In genomic region chr12:131676544-131676943, GRCh38 we compare ENCODE assay signal across 19 cellular contexts. TPM values are rescaled to one million over a fixed set of nuclear protein-coding genes. Genes with fewer than 3 reads are reported as not detected.
DNase-seq lines count a peak whose midpoint lies in the region; ATAC-seq, FAIRE-seq and TF ChIP-seq lines count a peak whose summit lies in the region.
"Had no signal": no experiment of that assay in that cellular context is flagged by ENCODE, and none has a peak within 500 bp of the region (broad histone marks: within the 10 kb centered on the region; RNA-seq: fewer than 3 reads in every experiment).

No MANE protein-coding gene starts in this region.

- H3K14ac ChIP-seq in mesenchymal stem cell (ENCODE audit: low read length in 2 of 2) (no peak overlapping the region), neuronal stem cell (ENCODE audit: low read length) (no peak overlapping the region)

- no peaks in the 10 kb centered on the region for H3K79me2 ChIP-seq in HepG2 (ENCODE audit: insufficient read depth, low read length)

- no peaks in the 10 kb centered on the region for H3K36me3 ChIP-seq in HepG2 (replicated peaks in 1 of 2; ENCODE audit: control insufficient read depth in 1 of 2, insufficient read depth in 2 of 2, low read length in 2 of 2)
- no peaks in the 10 kb centered on the region for H3K36me3 ChIP-seq in right lobe of liver
- no peaks in the 10 kb centered on the region for H3K36me3 ChIP-seq in mesenchymal stem cell (ENCODE audit: control insufficient read depth in 1 of 2, insufficient read depth in 2 of 2, low read depth in 1 of 2, low read length in 2 of 2)
- H3K36me3 ChIP-seq in neuronal stem cell (replicated peaks in 1 of 2; ENCODE audit: control insufficient read depth in 2 of 2, insufficient read depth in 2 of 2, low read length in 2 of 2), result no peaks in the 10 kb centered on the region
- H3K36me3 ChIP-seq: HAP-1 had no signal

- H3K9ac ChIP-seq in HepG2 (ENCODE audit: insufficient read depth, low read depth, low read length) (no peak overlapping the region), mesenchymal stem cell (ENCODE audit: low read length) (no peak overlapping the region), neuronal stem cell (ENCODE audit: low read depth, low read length, poor library complexity) (peak overlapping the region; percentile 0)

- no peaks in the 10 kb centered on the region for H4K20me1 ChIP-seq in HepG2 (ENCODE audit: insufficient read depth, low read length)

- no peak for FAIRE-seq in HepG2 (lab: Jason Lieb, UNC)
- FAIRE-seq: D721Med had no signal

- in situ Hi-C loops in HepG2 (cut with HindIII; ENCODE audit: extremely low pct_ligation_motif_present, low pct_unique_long_range_greater_than_20kb), result no loop called here

- H3K79me1 ChIP-seq in mesenchymal stem cell (replicated peaks; ENCODE audit: low read length, poor library complexity, severe bottlenecking), result no peaks in the 10 kb centered on the region
- H3K79me1 ChIP-seq in neuronal stem cell (ENCODE audit: low read depth, low read length), result no peaks in the 10 kb centered on the region

- peaks cover 8% of the 10 kb centered on the region for H3K4me1 Mint-ChIP-seq in stimulated activated effector memory CD8-positive, alpha-beta T cell treated with anti-CD3 and anti-CD28 coated beads, Interleukin-12 subunit alpha, Interleukin-12 subunit beta, amount 100 ng/mL, for 72 hours

- H2BK5ac ChIP-seq in mesenchymal stem cell (ENCODE audit: low read depth, low read length, poor library complexity, severe bottlenecking) (no peak overlapping the region), neuronal stem cell (ENCODE audit: low read length) (no peak overlapping the region)

- DNase-seq in HepG2 (ENCODE audit: low spot score) (no peak), right lobe of liver (no peak), mesenchymal stem cell (no peak), neuronal stem cell (ENCODE audit: low spot score) (no peak)
- DNase-seq in stimulated activated effector memory CD8-positive, alpha-beta T cell treated with anti-CD3 and anti-CD28 coated beads, Interleukin-12 subunit alpha, Interleukin-12 subunit beta, amount 100 ng/mL, for 72 hours (ENCODE audit: low spot score in 2 of 2), result no peak
- DNase-seq: CD8-positive, alpha-beta T cell; COR-L47; DMS53; GF-D8; GOT3; IMR-90; KBM-7 had no signal

- H3K18ac ChIP-seq in mesenchymal stem cell (ENCODE audit: low read depth in 1 of 2, low read length in 2 of 2) (no peak overlapping the region), neuronal stem cell (ENCODE audit: low read length) (no peak overlapping the region)

- TF ChIP-seq EP300 in HepG2 (IDR thresholded peaks at IDR 0.05; ENCODE audit: low read depth in 2 of 2, low read length in 2 of 2) (no peak), HepG2 (CRISPR knock-in tag; IDR thresholded peaks at IDR 0.05; ENCODE audit: borderline replicate concordance) (no peak)

- no peak for TF ChIP-seq POLR2A in HepG2 (IDR thresholded peaks at IDR 0.05; ENCODE audit: insufficient read depth in 1 of 2, low read depth in 2 of 2, low read length in 2 of 2)
- TF ChIP-seq POLR2A in right lobe of liver (IDR thresholded peaks at IDR 0.05), result no peak

- CTCF ChIA-PET in HepG2 (lab: Yijun Ruan, JAX; ENCODE audit: low intra/inter-chr PET ratio, low total read pairs), result no interaction called here

- no peak overlapping the region for H3K4me3 ChIP-seq in HepG2 (replicated peaks in 1 of 3; ENCODE audit: insufficient read depth in 1 of 3, low read depth in 2 of 3, low read length in 3 of 3)
- H3K4me3 ChIP-seq in right lobe of liver, result no peak overlapping the region
- H3K4me3 ChIP-seq in mesenchymal stem cell (ENCODE audit: insufficient read depth in 1 of 2, low read depth in 1 of 2, low read length in 2 of 2), result no peak overlapping the region
- peak overlapping the region in 1 of 2 donors; percentile 59 for H3K4me3 ChIP-seq in neuronal stem cell (ENCODE audit: low read length in 2 of 2)
- H3K4me3 ChIP-seq: HAP-1 had no signal

- H3K4ac ChIP-seq in mesenchymal stem cell (ENCODE audit: low read depth in 1 of 2, low read length in 2 of 2), result no peak overlapping the region
- no peak overlapping the region for H3K4ac ChIP-seq in neuronal stem cell (ENCODE audit: low read length)

- no peak overlapping the region for H2BK15ac ChIP-seq in mesenchymal stem cell (ENCODE audit: low read depth, poor library complexity, severe bottlenecking)
- no peak overlapping the region for H2BK15ac ChIP-seq in neuronal stem cell (ENCODE audit: low read length)

- H2AFZ ChIP-seq in HepG2 (ENCODE audit: low read length) (no peak overlapping the region), mesenchymal stem cell (ENCODE audit: low read depth, low read length) (no peak overlapping the region), neuronal stem cell (ENCODE audit: low read length) (no peak overlapping the region)

- H3K4me1 ChIP-seq in HepG2 (ENCODE audit: insufficient read depth, low read length) (0 out of 2 replicates have a peak, but pooled peaks cover under 1% of the 10 kb centered on the region), right lobe of liver (no peaks in the 10 kb centered on the region), mesenchymal stem cell (ENCODE audit: control insufficient read depth, insufficient read depth, low read depth, low read length) (no peaks in the 10 kb centered on the region), neuronal stem cell (ENCODE audit: control insufficient read depth in 2 of 2, insufficient read depth in 1 of 2, low read depth in 1 of 2, low read length in 2 of 2) (no peaks in the 10 kb centered on the region)
- H3K4me1 ChIP-seq: HAP-1 had no signal

- TF ChIP-seq CTCF in HepG2 (CRISPR knock-in tag; IDR thresholded peaks at IDR 0.05) (no peak), right lobe of liver (IDR thresholded peaks at IDR 0.05) (no peak)

- 23% methylated on average over 7 of the region's 7 CpGs for WGBS in HepG2 (ENCODE audit: low lambda C conversion rate)
- WGBS in right lobe of liver (ENCODE audit: insufficient coverage, low coverage, low lambda C conversion rate, missing lambda C conversion rate), result 82% methylated on average over 5 of the region's 7 CpGs
- 81% methylated on average over 7 of the region's 7 CpGs for WGBS in mesenchymal stem cell
- no CpG with 5 or more reads among the region's 7 CpGs for WGBS in neuronal stem cell (ENCODE audit: extremely low coverage in 2 of 2, insufficient read length in 2 of 2, insufficient replicate concordance in 1 of 2), 2 donors

- no peak overlapping the region for H3K4me3 Mint-ChIP-seq in stimulated activated effector memory CD8-positive, alpha-beta T cell treated with anti-CD3 and anti-CD28 coated beads, Interleukin-12 subunit alpha, Interleukin-12 subunit beta, amount 100 ng/mL, for 72 hours
- H3K4me3 Mint-ChIP-seq: CD8-positive, alpha-beta T cell had no signal

- no peak overlapping the region for H2BK120ac ChIP-seq in mesenchymal stem cell (ENCODE audit: low read depth, low read length)
- H2BK120ac ChIP-seq in neuronal stem cell (ENCODE audit: low read depth, low read length), result no peak overlapping the region

- BruUV-seq in HepG2 (replicated peaks; lab: Mats Ljungman, UMichigan), result no TSS peak

- H2AK5ac ChIP-seq in mesenchymal stem cell (ENCODE audit: low read length, severe bottlenecking) (no peak overlapping the region), neuronal stem cell (ENCODE audit: low read depth, low read length) (no peak overlapping the region)

- intact Hi-C loops in HepG2 (cut with micrococcal nuclease; ENCODE audit: unreplicated experiment), result no loop called here
- intact Hi-C loops in right lobe of liver (cut with DNase I), result no loop called here

- H2BK12ac ChIP-seq in mesenchymal stem cell (ENCODE audit: low read length in 2 of 2) (no peak overlapping the region), neuronal stem cell (ENCODE audit: low read length) (no peak overlapping the region)

- no peaks in the 10 kb centered on the region for H3K36me3 Mint-ChIP-seq in stimulated activated effector memory CD8-positive, alpha-beta T cell treated with anti-CD3 and anti-CD28 coated beads, Interleukin-12 subunit alpha, Interleukin-12 subunit beta, amount 100 ng/mL, for 72 hours
- H3K36me3 Mint-ChIP-seq: CD8-positive, alpha-beta T cell had no signal

- H3K4me2 ChIP-seq in HepG2 (ENCODE audit: low read depth, low read length) (no peak overlapping the region), mesenchymal stem cell (ENCODE audit: low read length, poor library complexity, severe bottlenecking) (no peak overlapping the region), neuronal stem cell (ENCODE audit: insufficient read depth, low read length, poor library complexity, severe bottlenecking) (no peak overlapping the region)

- H4K91ac ChIP-seq in mesenchymal stem cell (ENCODE audit: low read length) (peak overlapping the region; percentile 18), neuronal stem cell (ENCODE audit: low read depth, low read length, poor library complexity) (no peak overlapping the region)

- H4K8ac ChIP-seq in mesenchymal stem cell (ENCODE audit: low read length) (no peak overlapping the region), neuronal stem cell (ENCODE audit: low read depth, low read length) (no peak overlapping the region)

- peaks cover 7 to 44% of the 10 kb centered on the region in 2 experiments for H3K27me3 ChIP-seq in HepG2 (ENCODE audit: control insufficient read depth in 1 of 2, insufficient read depth in 2 of 2, low read length in 2 of 2)
- no peaks in the 10 kb centered on the region for H3K27me3 ChIP-seq in right lobe of liver
- peaks cover 3 to 41% of the 10 kb centered on the region in 2 experiments for H3K27me3 ChIP-seq in mesenchymal stem cell (ENCODE audit: control insufficient read depth in 1 of 2, insufficient read depth in 1 of 2, low read length in 2 of 2)
- H3K27me3 ChIP-seq in neuronal stem cell (ENCODE audit: control insufficient read depth in 3 of 3, insufficient read depth in 3 of 3, low read depth in 1 of 3, low read length in 3 of 3), result no peaks in the 10 kb centered on the region

- no peak overlapping the region for H3K23ac ChIP-seq in mesenchymal stem cell (ENCODE audit: low read length in 2 of 2)
- H3K23ac ChIP-seq in neuronal stem cell (ENCODE audit: low read depth, low read length, poor library complexity), result no peak overlapping the region

- TF ChIP-seq RAD21 in HepG2 (CRISPR knock-in tag; IDR thresholded peaks at IDR 0.05), result no peak

- POLR2A ChIA-PET in HepG2 (lab: Yijun Ruan, JAX), result no interaction called here

- ATAC-seq in HepG2 (no peak), right lobe of liver (no peak), GM18870 (IDR thresholded peaks at IDR 0.05; ENCODE audit: unreplicated experiment) (no peak), GM21526 (IDR thresholded peaks at IDR 0.05; ENCODE audit: low FRiP score, unreplicated experiment) (no peak)
- ATAC-seq in stimulated activated effector memory CD8-positive, alpha-beta T cell treated with anti-CD3 and anti-CD28 coated beads, Interleukin-12 subunit alpha, Interleukin-12 subunit beta, amount 100 ng/mL, for 72 hours, result no peak
- ATAC-seq: CD8-positive, alpha-beta T cell had no signal

- H3K27ac ChIP-seq in HepG2 (ENCODE audit: extremely low read length, insufficient read depth, low read length) (no peak overlapping the region), right lobe of liver (no peak overlapping the region), mesenchymal stem cell (ENCODE audit: low read length, poor library complexity, severe bottlenecking) (no peak overlapping the region), neuronal stem cell (replicated peaks; ENCODE audit: low read length) (no peak overlapping the region)
- H3K27ac ChIP-seq: 22Rv1, HL-60 had no signal

- H3K9me3 Mint-ChIP-seq in stimulated activated effector memory CD8-positive, alpha-beta T cell treated with anti-CD3 and anti-CD28 coated beads, Interleukin-12 subunit alpha, Interleukin-12 subunit beta, amount 100 ng/mL, for 72 hours, result no peaks in the 10 kb centered on the region

- H3K9me3 ChIP-seq in HepG2 (ENCODE audit: low read length), result no peaks in the 10 kb centered on the region
- no peaks in the 10 kb centered on the region for H3K9me3 ChIP-seq in right lobe of liver
- no peaks in the 10 kb centered on the region for H3K9me3 ChIP-seq in mesenchymal stem cell (ENCODE audit: control insufficient read depth, low read length)
- H3K9me3 ChIP-seq in neuronal stem cell (replicated peaks in 1 of 2; ENCODE audit: control insufficient read depth in 2 of 2, insufficient read depth in 1 of 2, low read depth in 1 of 2, low read length in 2 of 2), result peaks cover 7 to 8% of the 10 kb centered on the region in 2 donors
- H3K9me3 ChIP-seq: HAP-1 had no signal

- H3K27ac Mint-ChIP-seq in stimulated activated effector memory CD8-positive, alpha-beta T cell treated with anti-CD3 and anti-CD28 coated beads, Interleukin-12 subunit alpha, Interleukin-12 subunit beta, amount 100 ng/mL, for 72 hours, result no peak overlapping the region
- H3K27ac Mint-ChIP-seq: CD14-positive monocyte; CD8-positive, alpha-beta T cell had no signal

RNA-seq across cellular contexts. Expression of gene SFSWAP, which starts 34.3 kb away (rescaled TPM):
- total RNA-seq in HepG2 (2016; rRNA removed; fragmentation: Illumina TruSeq; extraction: Trizol), result 17.5 and 27.7 TPM in 2 replicates
- 7.2 and 7.9 TPM in 2 replicates for total RNA-seq in HepG2 (2016; cell fraction: cytosol; rRNA removed; fragmentation: Illumina TruSeq; extraction: Trizol; ENCODE audit: low read depth)
- total RNA-seq in HepG2 (2016; cell fraction: insoluble cytoplasmic fraction; rRNA removed; fragmentation: Illumina TruSeq; extraction: Trizol), result 15.1 and 26.9 TPM in 2 replicates
- 10.8 and 11.0 TPM in 2 replicates for total RNA-seq in HepG2 (2016; cell fraction: membrane; rRNA removed; fragmentation: Illumina TruSeq; extraction: Trizol)
- total RNA-seq in HepG2 (2016; cell fraction: nucleus; rRNA removed; fragmentation: Illumina TruSeq; extraction: Trizol), result 29.8 and 36.2 TPM in 2 replicates
- polyA plus RNA-seq in HepG2 (2011; rRNA removed), result 17.1 and 20.2 TPM in 2 replicates
- 5.4 and 8.3 TPM in 2 replicates for polyA plus RNA-seq in HepG2 (2011; cell fraction: cytosol; rRNA removed)
- polyA plus RNA-seq in HepG2 (2011; cell fraction: nucleus; rRNA removed), result 141 and 195 TPM in 2 replicates
- 22.3 and 23.2 TPM in 2 replicates for polyA plus RNA-seq in HepG2 (2012)
- polyA plus RNA-seq in HepG2 (2016; cell fraction: cytosol; fragmentation: Illumina TruSeq; extraction: Trizol; ENCODE audit: low read depth), result 2.8 and 3.5 TPM in 2 replicates
- polyA plus RNA-seq in HepG2 (2016; cell fraction: insoluble cytoplasmic fraction; fragmentation: Illumina TruSeq; extraction: Trizol; ENCODE audit: low read depth), result 23.0 and 24.3 TPM in 2 replicates
- polyA plus RNA-seq in HepG2 (2016; cell fraction: membrane; fragmentation: Illumina TruSeq; extraction: Trizol; ENCODE audit: low read depth), result 6.0 and 8.0 TPM in 2 replicates
- polyA plus RNA-seq in HepG2 (2016; cell fraction: nucleus; fragmentation: Illumina TruSeq; extraction: Trizol; ENCODE audit: insufficient read depth, low read depth), result 58.2 and 63.9 TPM in 2 replicates
- polyA minus RNA-seq in HepG2 (2011; rRNA and poly(A)+ RNA removed; ENCODE audit: low replicate concordance), result 37.5 and 46.2 TPM in 2 replicates
- 5.8 and 7.3 TPM in 2 replicates for polyA minus RNA-seq in HepG2 (2011; cell fraction: cytosol; rRNA and poly(A)+ RNA removed)
- polyA minus RNA-seq in HepG2 (2011; cell fraction: nucleus; rRNA and poly(A)+ RNA removed), result 47.1 and 67.0 TPM in 2 replicates
- total RNA-seq in right lobe of liver, result 10 to 100 TPM in 5 of 6 experiments, 1 to 10 TPM in 1; 9.8 to 20.2 (median 13.1) TPM
- polyA plus RNA-seq in mesenchymal stem cell (2013, experiment 1 of 2), result 31.4 TPM
- polyA plus RNA-seq in mesenchymal stem cell (2013, experiment 2 of 2), result 30.6 TPM
- 48.1 TPM for polyA plus RNA-seq in neuronal stem cell (2013, experiment 1 of 2)
- 50.5 TPM for polyA plus RNA-seq in neuronal stem cell (2013, experiment 2 of 2)
